ENCODE assay signal across 8 cellular contexts in the genomic region with DNA sequence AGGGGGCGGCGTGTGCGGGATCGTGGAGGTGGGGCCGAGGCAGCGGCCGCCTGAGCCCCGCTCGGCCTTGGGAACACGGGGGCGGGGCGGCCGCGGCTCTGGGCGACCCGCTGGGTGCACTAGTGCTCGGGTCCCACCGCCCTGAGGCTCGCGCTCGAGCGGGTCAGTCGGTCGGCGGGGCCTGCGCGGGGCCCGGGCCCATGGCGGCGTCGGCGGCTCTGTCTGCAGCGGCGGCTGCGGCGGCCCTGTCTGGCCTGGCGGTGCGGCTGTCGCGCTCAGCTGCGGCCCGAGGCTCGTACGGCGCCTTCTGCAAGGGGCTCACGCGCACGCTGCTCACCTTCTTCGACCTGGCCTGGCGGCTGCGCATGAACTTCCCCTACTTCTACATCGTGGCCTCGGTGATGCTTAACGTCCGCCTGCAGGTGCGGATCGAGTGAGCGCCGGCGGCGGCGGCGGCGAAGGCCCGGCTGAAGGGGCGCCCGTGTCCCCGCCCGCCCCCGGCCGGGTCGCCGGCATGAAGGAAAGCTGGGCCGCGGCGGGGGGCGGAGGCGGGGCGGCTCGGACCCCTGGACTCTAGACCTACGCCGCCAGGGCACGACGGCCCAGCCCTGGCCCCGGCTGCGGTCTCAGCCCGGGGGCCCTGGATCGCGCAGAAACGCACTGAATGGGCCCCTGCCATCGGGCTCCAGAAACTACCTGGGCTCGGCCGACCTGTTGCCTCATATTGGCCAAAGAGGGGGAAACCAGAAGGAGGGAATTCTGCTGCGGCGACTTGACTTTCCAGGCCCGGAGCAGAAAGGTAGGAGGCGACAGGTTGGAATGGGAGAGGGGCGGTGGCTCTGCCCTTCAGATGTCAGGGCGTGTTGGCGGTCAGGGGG. TPM values are rescaled to one million over a fixed set of nuclear protein-coding genes. Genes with fewer than 3 reads are reported as not detected.
DNase-seq lines count a peak whose midpoint lies in the region; ATAC-seq and TF ChIP-seq lines count a peak whose summit lies in the region.

A gene (plus strand): TSS at position 13 of the 878 bp plus-strand sequence. CDS start 188 bp downstream, at position 201.

- H3K18ac ChIP-seq in mesenchymal stem cell (ENCODE audit: low read depth in 1 of 2, low read length in 2 of 2) = no peak within 1 kb of the TSS

- H4K8ac ChIP-seq in mesenchymal stem cell (ENCODE audit: low read length) = peak within 1 kb of the TSS; percentile 28

- no peak within 1 kb of the TSS for H3K9ac ChIP-seq in adipocyte (ENCODE audit: low read length)
- no peak within 1 kb of the TSS for H3K9ac ChIP-seq in mesenchymal stem cell (ENCODE audit: low read length)

- H3K4me2 ChIP-seq in mesenchymal stem cell (ENCODE audit: low read length, poor library complexity, severe bottlenecking) = peak within 1 kb of the TSS; percentile 81

- DNase-seq in AG04449 (ENCODE audit: low read depth, low spot score) (no peak), adipocyte (ENCODE audit: low read depth) (no peak), mesenchymal stem cell (no peak), aorta (peak in 1 of 2 donors; percentile 42), iPS-NIHi7 (ENCODE audit: extremely low spot score) (no peak), NCI-H146 (lab: John Stamatoyannopoulos, UW) (no peak)

- no peak within 1 kb of the TSS for H3K27ac ChIP-seq in mesenchymal stem cell (ENCODE audit: low read length, poor library complexity, severe bottlenecking)
- no peak within 1 kb of the TSS for H3K27ac ChIP-seq in aorta (ENCODE audit: low read depth in 1 of 2, low read length in 2 of 2)

- peaks cover 4% of the 10 kb centered on the region for H3K9me3 ChIP-seq in adipocyte (ENCODE audit: control insufficient read depth, low read length)
- H3K9me3 ChIP-seq in mesenchymal stem cell (ENCODE audit: control insufficient read depth, low read length) = no peaks in the 10 kb centered on the region
- H3K9me3 ChIP-seq in aorta (ENCODE audit: control insufficient read depth, low read length) = no peaks in the 10 kb centered on the region

- TF ChIP-seq CTCF in AG04449 (IDR thresholded peaks at IDR 0.05; ENCODE audit: insufficient read depth, low read length, missing control alignments) = no peak

- POLR2A ChIA-PET in AG04449 (lab: Yijun Ruan, JAX) = no interaction called here

- no peak within 1 kb of the TSS for H3K4ac ChIP-seq in mesenchymal stem cell (ENCODE audit: low read depth in 1 of 2, low read length in 2 of 2)

- H3K79me1 ChIP-seq in mesenchymal stem cell (replicated peaks; ENCODE audit: low read length, poor library complexity, severe bottlenecking) = no peaks in the 10 kb centered on the region

- H2AK5ac ChIP-seq in mesenchymal stem cell (ENCODE audit: low read length, severe bottlenecking) = no peak within 1 kb of the TSS

- H2AFZ ChIP-seq in mesenchymal stem cell (ENCODE audit: low read depth, low read length) = peak within 1 kb of the TSS; percentile 71

- no peak within 1 kb of the TSS for H3K23ac ChIP-seq in mesenchymal stem cell (ENCODE audit: low read length in 2 of 2)

- no peak within 1 kb of the TSS for H4K91ac ChIP-seq in mesenchymal stem cell (ENCODE audit: low read length)

- H3K36me3 ChIP-seq in adipocyte (ENCODE audit: control insufficient read depth, insufficient read depth, low read length, severe bottlenecking) (no peaks in the 10 kb centered on the region), mesenchymal stem cell (ENCODE audit: control insufficient read depth in 1 of 2, insufficient read depth in 2 of 2, low read depth in 1 of 2, low read length in 2 of 2) (no peaks in the 10 kb centered on the region), aorta (ENCODE audit: control insufficient read depth in 1 of 2, insufficient read depth in 2 of 2, low read length in 1 of 2) (no peaks in the 10 kb centered on the region)

- H3K27me3 ChIP-seq in adipocyte (replicated peaks; ENCODE audit: control insufficient read depth, insufficient read depth, low read length) (peaks cover 11% of the 10 kb centered on the region), mesenchymal stem cell (ENCODE audit: control insufficient read depth in 1 of 2, insufficient read depth in 1 of 2, low read length in 2 of 2) (peaks cover 6 to 18% of the 10 kb centered on the region in 2 experiments), aorta (ENCODE audit: control insufficient read depth in 1 of 2, insufficient read depth in 2 of 2, low read length in 1 of 2) (no peaks in the 10 kb centered on the region)

- peak; percentile 56 for ATAC-seq in GM19372 (IDR thresholded peaks at IDR 0.05; ENCODE audit: low read depth, unreplicated experiment)
- ATAC-seq in HG03354 (IDR thresholded peaks at IDR 0.05; ENCODE audit: poor library complexity, severe bottlenecking, unreplicated experiment) = peak; percentile 52
- peak; percentile 55 for ATAC-seq in aorta (ENCODE audit: low FRiP score)

- H3K14ac ChIP-seq in mesenchymal stem cell (ENCODE audit: low read length in 2 of 2) = no peak within 1 kb of the TSS

- CTCF ChIA-PET in AG04449 (lab: Yijun Ruan, JAX) = no interaction called here

- peak within 1 kb of the TSS; percentile 40 for H3K4me3 ChIP-seq in AG04449 (ENCODE audit: low read depth, low read length)
- H3K4me3 ChIP-seq in adipocyte (ENCODE audit: low read length) = peak within 1 kb of the TSS; percentile 64
- peak within 1 kb of the TSS; percentile 55 to 70 for H3K4me3 ChIP-seq in mesenchymal stem cell (ENCODE audit: insufficient read depth in 1 of 2, low read depth in 1 of 2, low read length in 2 of 2)
- peak within 1 kb of the TSS; percentile 18 to 61 for H3K4me3 ChIP-seq in aorta (ENCODE audit: low read length in 2 of 2)

- no peak within 1 kb of the TSS for H2BK120ac ChIP-seq in mesenchymal stem cell (ENCODE audit: low read depth, low read length)

- intact Hi-C loops in aorta (cut with DNase I) = no loop called here

- no peak within 1 kb of the TSS for H2BK5ac ChIP-seq in mesenchymal stem cell (ENCODE audit: low read depth, low read length, poor library complexity, severe bottlenecking)

- H2BK15ac ChIP-seq in mesenchymal stem cell (ENCODE audit: low read depth, poor library complexity, severe bottlenecking) = no peak within 1 kb of the TSS

- H2BK12ac ChIP-seq in mesenchymal stem cell (ENCODE audit: low read length in 2 of 2) = no peak within 1 kb of the TSS

- H3K4me1 ChIP-seq in adipocyte (ENCODE audit: control insufficient read depth, insufficient read depth, low read length) (no peaks in the 10 kb centered on the region), mesenchymal stem cell (ENCODE audit: control insufficient read depth, insufficient read depth, low read depth, low read length) (peaks cover 6% of the 10 kb centered on the region), aorta (ENCODE audit: control insufficient read depth in 1 of 2, insufficient read depth in 2 of 2, low read length in 2 of 2) (no peaks in the 10 kb centered on the region)

- WGBS in mesenchymal stem cell = 1% methylated on average over 37 of the region's 100 CpGs
- 6 to 45% methylated on average over 67 to 99 of the region's 100 CpGs for WGBS in aorta, 2 donors

RNA-seq across cellular contexts. Expression of the gene that starts here (rescaled TPM):
- polyA plus RNA-seq in mesenchymal stem cell (2013, experiment 1 of 2) = 0.03 TPM
- 0.04 TPM for polyA plus RNA-seq in mesenchymal stem cell (2013, experiment 2 of 2)
- 1 to 10 TPM in 1 of 2 donors, under 1 TPM in 1; 0.42 to 1.0 TPM for total RNA-seq in aorta
- under 1 TPM in 1 of 2 donors, not detected in 1; 0.41 TPM for polyA plus RNA-seq in aorta
